In the genomic region with DNA sequence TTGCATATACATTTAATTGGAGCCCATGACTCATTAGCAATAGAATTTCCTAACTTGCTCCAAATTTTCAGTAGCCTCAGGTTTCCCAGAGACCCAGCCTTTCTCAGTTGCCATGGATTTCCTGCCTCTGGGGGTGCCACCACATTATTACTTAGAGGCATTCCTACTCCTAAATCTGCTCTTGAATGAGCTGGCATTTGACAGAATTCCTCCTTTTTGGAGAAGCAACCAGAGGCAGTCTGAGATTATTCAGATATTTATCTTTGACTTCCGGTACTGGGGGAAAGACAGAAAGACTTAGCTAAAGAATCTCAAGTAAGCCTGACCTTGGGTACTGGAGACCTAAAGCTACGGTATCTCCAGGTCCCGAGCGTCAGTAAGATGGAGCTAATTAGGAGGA, we compare ENCODE assay signal across 1 cellular context.
TF ChIP-seq lines count a peak whose summit lies in the region.

No MANE protein-coding gene starts in this region.

TF ChIP-seq in WTC11, 78 proteins besides CTCF, POLR2A, EP300 and RAD21 (continued from another document):
- TF ChIP-seq, protein P1, sequence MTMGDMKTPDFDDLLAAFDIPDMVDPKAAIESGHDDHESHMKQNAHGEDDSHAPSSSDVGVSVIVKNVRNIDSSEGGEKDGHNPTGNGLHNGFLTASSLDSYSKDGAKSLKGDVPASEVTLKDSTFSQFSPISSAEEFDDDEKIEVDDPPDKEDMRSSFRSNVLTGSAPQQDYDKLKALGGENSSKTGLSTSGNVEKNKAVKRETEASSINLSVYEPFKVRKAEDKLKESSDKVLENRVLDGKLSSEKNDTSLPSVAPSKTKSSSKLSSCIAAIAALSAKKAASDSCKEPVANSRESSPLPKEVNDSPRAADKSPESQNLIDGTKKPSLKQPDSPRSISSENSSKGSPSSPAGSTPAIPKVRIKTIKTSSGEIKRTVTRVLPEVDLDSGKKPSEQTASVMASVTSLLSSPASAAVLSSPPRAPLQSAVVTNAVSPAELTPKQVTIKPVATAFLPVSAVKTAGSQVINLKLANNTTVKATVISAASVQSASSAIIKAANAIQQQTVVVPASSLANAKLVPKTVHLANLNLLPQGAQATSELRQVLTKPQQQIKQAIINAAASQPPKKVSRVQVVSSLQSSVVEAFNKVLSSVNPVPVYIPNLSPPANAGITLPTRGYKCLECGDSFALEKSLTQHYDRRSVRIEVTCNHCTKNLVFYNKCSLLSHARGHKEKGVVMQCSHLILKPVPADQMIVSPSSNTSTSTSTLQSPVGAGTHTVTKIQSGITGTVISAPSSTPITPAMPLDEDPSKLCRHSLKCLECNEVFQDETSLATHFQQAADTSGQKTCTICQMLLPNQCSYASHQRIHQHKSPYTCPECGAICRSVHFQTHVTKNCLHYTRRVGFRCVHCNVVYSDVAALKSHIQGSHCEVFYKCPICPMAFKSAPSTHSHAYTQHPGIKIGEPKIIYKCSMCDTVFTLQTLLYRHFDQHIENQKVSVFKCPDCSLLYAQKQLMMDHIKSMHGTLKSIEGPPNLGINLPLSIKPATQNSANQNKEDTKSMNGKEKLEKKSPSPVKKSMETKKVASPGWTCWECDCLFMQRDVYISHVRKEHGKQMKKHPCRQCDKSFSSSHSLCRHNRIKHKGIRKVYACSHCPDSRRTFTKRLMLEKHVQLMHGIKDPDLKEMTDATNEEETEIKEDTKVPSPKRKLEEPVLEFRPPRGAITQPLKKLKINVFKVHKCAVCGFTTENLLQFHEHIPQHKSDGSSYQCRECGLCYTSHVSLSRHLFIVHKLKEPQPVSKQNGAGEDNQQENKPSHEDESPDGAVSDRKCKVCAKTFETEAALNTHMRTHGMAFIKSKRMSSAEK (CRISPR knock-in tag; IDR thresholded peaks at IDR 0.05; ENCODE audit: borderline replicate concordance): no peak
- no peak for TF ChIP-seq ATF3 (CRISPR knock-in tag; conservative IDR thresholded peaks at IDR 0.05)
TF ChIP-seq in WTC11: peak in this region for 0.
